Comparison of ENCODE assay signal across 38 cellular contexts in genomic region chr13:27847669-27848068, GRCh38. TPM values are rescaled to one million over a fixed set of nuclear protein-coding genes. Genes with fewer than 3 reads are reported as not detected.
"Had no signal": no experiment of that assay in that cellular context is flagged by ENCODE, and none has a peak within 500 bp of the region (broad histone marks: within the 10 kb centered on the region; RNA-seq: fewer than 3 reads in every experiment).

No MANE protein-coding gene starts in this region.

- DNase-seq: Karpas-422, Kasumi-1, MG63, MM.1S, MV-4-11, NCI-H1048, NCI-H1092, NCI-H1092 treated with DMSO at 0.1 percent for 48 hours, NCI-H1105, NCI-H1105 treated with DMSO at 0.1 percent for 48 hours, NCI-H1417, NCI-H1417 treated with DMSO at 0.1 percent for 48 hours, NCI-H1436, NCI-H1436 treated with DMSO at 0.1 percent for 48 hours, NCI-H146, NCI-H1694, NCI-H1694 treated with DMSO at 0.1 percent for 48 hours, NCI-H187, NCI-H187 treated with DMSO at 0.1 percent for 48 hours, NCI-H1930, NCI-H2029, NCI-H2029 treated with DMSO at 0.1 percent for 48 hours, NCI-H2081, NCI-H2081 treated with DMSO at 0.1 percent for 48 hours, NCI-H2107, NCI-H2171, NCI-H2171 treated with DMSO at 0.1 percent for 48 hours, NCI-H2227 treated with DMSO at 0.1 percent for 48 hours, NCI-H226, NCI-H345, NCI-H446, NCI-H446 treated with DMSO at 0.1 percent for 48 hours, NCI-H510A treated with DMSO at 0.1 percent for 48 hours had no signal

- H3K9me3 ChIP-seq: MG63 had no signal

- H3K36me3 ChIP-seq: MG63 had no signal

- H3K27ac ChIP-seq: KMS-11 had no signal

- H3K4me3 ChIP-seq: MG63 had no signal

RNA-seq across cellular contexts. Expression of gene GSX1, which starts 55.4 kb away (rescaled TPM):
- total RNA-seq: LHCN-M2, M059J, MCF 10A, NCI-H460 had no signal
